In genomic region chr3:151008699-151009098, GRCh38 we compare ENCODE assay signal across 8 cellular contexts. TPM values are rescaled to one million over a fixed set of nuclear protein-coding genes. Genes with fewer than 3 reads are reported as not detected.
A peak's percentile ranks its signal among the peaks of the same experiment; 100 is the strongest.
DNase-seq lines count a peak whose midpoint lies in the region; ATAC-seq and TF ChIP-seq lines count a peak whose summit lies in the region.

No MANE protein-coding gene starts in this region.

- DNase-seq in G401 (ENCODE audit: low spot score) = peak; percentile 27
- peak; percentile 20 for DNase-seq in NCI-H69 (lab: John Stamatoyannopoulos, UW)
- DNase-seq in epithelial cell of proximal tubule (ENCODE audit: low read depth) = no peak
- DNase-seq in non-pigmented ciliary epithelial cell (ENCODE audit: low read depth) = peak; percentile 23
- DNase-seq in activated CD4-positive, alpha-beta T cell treated with anti-CD3 and anti-CD28 coated beads, Interleukin-2, amount 50 U/mL, for 48 hours = no peak
- DNase-seq in left colon = no peak
- no peak for DNase-seq in Right ventricle myocardium superior

- no peak for ATAC-seq in left colon
- no peak for ATAC-seq in HG02588 (IDR thresholded peaks at IDR 0.05; ENCODE audit: unreplicated experiment)
- ATAC-seq in Right ventricle myocardium superior (ENCODE audit: poor library complexity) = no peak

- no peak overlapping the region for H3K4me3 ChIP-seq in epithelial cell of proximal tubule (ENCODE audit: low read depth, low read length)

- in situ Hi-C loops in G401 (cut with HindIII; ENCODE audit: low sequenced_read_pairs) = no loop called here

- intact Hi-C loops in left colon (cut with DNase I, micrococcal nuclease) = no loop called here
- intact Hi-C loops in Right ventricle myocardium superior (cut with DNase I) = no loop called here

- TF ChIP-seq CTCF in epithelial cell of proximal tubule (conservative IDR thresholded peaks at IDR 0.05; ENCODE audit: low read depth, low read length) = peak; percentile 59

RNA-seq across cellular contexts. Expression of gene CLRN1, which starts 36.2 kb away (rescaled TPM):
- not detected in 2 replicates for total RNA-seq in G401 (2014; rRNA removed; shearing (Covaris generic))
- total RNA-seq in epithelial cell of proximal tubule (not detected in 2 replicates), left colon (not detected), Right ventricle myocardium superior (not detected)

Comparison
In these comparisons a context has a peak if more than half of its experiments do, and no peak if none do; other contexts are left out.
1. DNase-seq: peak in G401 (single experiment), NCI-H69 (single experiment) and non-pigmented ciliary epithelial cell (single experiment); none in epithelial cell of proximal tubule (single experiment), activated CD4-positive, alpha-beta T cell treated with anti-CD3 and anti-CD28 coated beads, Interleukin-2, amount 50 U/mL, for 48 hours (0 of 2), left colon (0 of 2) and Right ventricle myocardium superior (single experiment).